ENCODE assay signal across 8 cellular contexts in the genomic region with DNA sequence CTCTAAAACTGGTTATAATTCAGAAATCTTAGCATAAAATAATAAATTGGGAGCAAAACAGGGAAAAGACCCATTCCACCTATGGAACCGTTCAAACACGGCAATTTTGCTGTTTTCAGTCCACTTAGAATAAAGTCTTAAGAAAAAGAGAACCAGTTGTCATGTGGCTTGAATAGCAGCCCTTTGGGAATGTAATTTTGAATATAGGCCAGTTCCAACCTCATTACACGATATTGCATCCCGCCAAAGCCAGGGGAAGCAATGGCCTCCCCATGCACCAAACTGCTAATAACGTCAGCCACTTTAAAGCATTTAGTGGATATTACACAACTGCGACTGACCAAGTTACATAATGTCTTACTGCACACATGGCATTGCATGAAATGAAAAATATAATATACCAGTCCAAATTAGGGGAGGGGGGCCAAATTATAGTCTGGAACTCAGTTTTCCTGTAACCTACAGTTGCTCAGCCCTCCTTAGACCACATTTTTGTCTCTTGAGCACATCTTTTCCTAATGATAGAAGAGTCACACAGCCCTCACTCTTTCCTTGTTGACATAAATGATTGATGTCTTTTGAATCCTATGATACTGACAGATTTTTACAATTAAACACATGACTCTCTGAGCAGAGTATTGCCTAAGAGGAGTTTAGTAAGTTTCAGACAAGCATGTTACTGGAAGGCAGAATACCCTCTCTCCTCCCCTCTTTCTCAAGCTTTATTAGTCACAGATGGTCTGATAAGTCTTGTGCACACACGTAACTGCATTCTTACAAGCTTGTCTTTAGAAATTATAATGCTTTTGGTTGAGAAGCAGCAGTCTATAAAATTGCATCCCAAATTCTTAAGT. TPM values are rescaled to one million over a fixed set of nuclear protein-coding genes. Genes with fewer than 3 reads are reported as not detected.
DNase-seq lines count a peak whose midpoint lies in the region; ATAC-seq, FAIRE-seq and TF ChIP-seq lines count a peak whose summit lies in the region.

No MANE protein-coding gene starts in this region.

- H3K36me3 ChIP-seq in HUES64 (ENCODE audit: insufficient read depth, low read length) = no peaks in the 10 kb centered on the region
- no peaks in the 10 kb centered on the region for H3K36me3 ChIP-seq in GM12878 (ENCODE audit: control insufficient read depth in 2 of 2, insufficient read depth in 2 of 2, low read length in 1 of 2)
- H3K36me3 ChIP-seq in upper lobe of left lung = no peaks in the 10 kb centered on the region

- TF ChIP-seq EP300 in GM12878 (IDR thresholded peaks at IDR 0.05; ENCODE audit: borderline replicate concordance in 1 of 2, control insufficient read depth in 1 of 2, low read depth in 2 of 2, low read length in 2 of 2) (no peak), upper lobe of left lung (IDR thresholded peaks at IDR 0.05) (peak in 2 of 4 donors; percentile 29 to 77)

- no peak for TF ChIP-seq CTCF in AG10803 (conservative IDR thresholded peaks at IDR 0.05; ENCODE audit: low read length)
- TF ChIP-seq CTCF in GM12878 (IDR thresholded peaks at IDR 0.05 in 2 of 3, conservative IDR thresholded peaks at IDR 0.05 in 1 of 3; ENCODE audit: control insufficient read depth in 2 of 3, extremely low read depth in 1 of 3, insufficient read depth in 1 of 3, low read depth in 3 of 3, low read length in 3 of 3) = no peak
- no peak for TF ChIP-seq CTCF in upper lobe of left lung (IDR thresholded peaks at IDR 0.05)

- CTCF ChIA-PET in GM12878 (lab: Yijun Ruan, JAX) = interaction anchor here (1.1 to 4.2 kb wide), 7 partner anchors 9 to 22 kb away, joined by 3 to 40 read pairs (median 7); no protein-coding TSS in a partner anchor
- CTCF ChIA-PET in activated naive CD4-positive, alpha-beta T cell treated with anti-CD3 and anti-CD28 coated beads, Interleukin-2, amount 10 ng/mL, durations not matched to agents 7 days and 5 days (lab: Charles Lee) = interaction anchor here (1.2 kb wide), 1 partner anchor 39 kb away, joined by 3 read pairs; no protein-coding TSS in a partner anchor

- peaks cover 5% of the 10 kb centered on the region; the same call in 1 of the 2 replicates for H3K79me2 ChIP-seq in GM12878 (ENCODE audit: control insufficient read depth, insufficient read depth, low read length)

- SMC1A ChIA-PET in GM12878 (lab: Charles Lee; ENCODE audit: uncharacterized antibody, unreplicated experiment) = interaction anchor here (0.6 to 4.4 kb wide), 14 partner anchors 9 to 1685 kb away, joined by 3 to 50 read pairs (median 6); no protein-coding TSS in a partner anchor

- in situ Hi-C loops in GM12878 (cut with MboI) = no loop called here

- RAD21 ChIA-PET in GM12878 (lab: Charles Lee; ENCODE audit: unreplicated experiment) = interaction anchor here (0.7 to 8.5 kb wide), 12 partner anchors 9 to 197 kb away, joined by 3 to 117 read pairs (median 8); no protein-coding TSS in a partner anchor

- H3K27ac ChIP-seq in HUES64 (ENCODE audit: low read depth, low read length) (no peak overlapping the region), GM12878 (ENCODE audit: control insufficient read depth, insufficient read depth) (no peak overlapping the region), upper lobe of left lung (peak overlapping the region; percentile 80 to 96 (median 94))

- H3K27me3 ChIP-seq in HUES64 (ENCODE audit: insufficient read depth, low read length) (peaks cover 40% of the 10 kb centered on the region), GM12878 (replicated peaks in 1 of 2; ENCODE audit: control insufficient read depth in 2 of 2, insufficient read depth in 2 of 2, low read length in 1 of 2) (no peaks in the 10 kb centered on the region), upper lobe of left lung (no peaks in the 10 kb centered on the region)

- TF ChIP-seq RAD21 in GM12878 (IDR thresholded peaks at IDR 0.05; ENCODE audit: insufficient read depth, low read depth, low read length) = no peak

- H3K4me3 ChIP-seq in AG10803 (ENCODE audit: low read length) (peak overlapping the region; percentile 72), HUES64 (ENCODE audit: low read length) (peak overlapping the region; percentile 60), GM12878 (no peak overlapping the region), upper lobe of left lung (peak overlapping the region in 3 of 4 donors; percentile 56 to 73 (median 63))

- H3K4me3 Mint-ChIP-seq in activated naive CD4-positive, alpha-beta T cell treated with anti-CD3 and anti-CD28 coated beads, Interleukin-2, amount 10 ng/mL, durations not matched to agents 7 days and 5 days = no peak overlapping the region

- no peaks in the 10 kb centered on the region for H4K20me1 ChIP-seq in GM12878 (ENCODE audit: control insufficient read depth, insufficient read depth)

- H3K9ac ChIP-seq in HUES64 (ENCODE audit: low read depth, low read length) (no peak overlapping the region), GM12878 (ENCODE audit: control insufficient read depth, insufficient read depth, low read length) (no peak overlapping the region)

- H3K4me1 Mint-ChIP-seq in activated naive CD4-positive, alpha-beta T cell treated with anti-CD3 and anti-CD28 coated beads, Interleukin-2, amount 10 ng/mL, durations not matched to agents 7 days and 5 days = peaks cover 14% of the 10 kb centered on the region

- peak; percentile 27 for FAIRE-seq in GM12878 (lab: Jason Lieb, UNC)

- no peak overlapping the region for H3K27ac Mint-ChIP-seq in activated naive CD4-positive, alpha-beta T cell treated with anti-CD3 and anti-CD28 coated beads, Interleukin-2, amount 10 ng/mL, durations not matched to agents 7 days and 5 days

- peaks cover 41% of the 10 kb centered on the region for H3K27me3 Mint-ChIP-seq in activated naive CD4-positive, alpha-beta T cell treated with anti-CD3 and anti-CD28 coated beads, Interleukin-2, amount 10 ng/mL, durations not matched to agents 7 days and 5 days

- 86% methylated on average over 7 of the region's 7 CpGs for WGBS in HUES64
- WGBS in GM12878 (ENCODE audit: insufficient coverage, insufficient replicate concordance, low lambda C conversion rate, missing lambda C conversion rate) = 80% methylated on average over 7 of the region's 7 CpGs
- WGBS in upper lobe of left lung, 2 donors = 46 to 52% methylated on average over 7 of the region's 7 CpGs

- intact Hi-C loops in GM12878 (cut with micrococcal nuclease; ENCODE audit: unreplicated experiment) = no loop called here
- intact Hi-C loops in head of caudate nucleus (cut with DNase I) = no loop called here

- no peak for ATAC-seq in GM12878
- ATAC-seq in upper lobe of left lung (ENCODE audit: low FRiP score in 2 of 2) = peak in 1 of 2 donors; percentile 75

- H3K36me3 Mint-ChIP-seq in activated naive CD4-positive, alpha-beta T cell treated with anti-CD3 and anti-CD28 coated beads, Interleukin-2, amount 10 ng/mL, durations not matched to agents 7 days and 5 days = no peaks in the 10 kb centered on the region

- no peak overlapping the region for H3K4me2 ChIP-seq in GM12878 (ENCODE audit: control insufficient read depth, insufficient read depth)

- no TSS peak for BruUV-seq in GM12878 (replicated peaks; lab: Mats Ljungman, UMichigan)

- no peaks in the 10 kb centered on the region for H3K9me3 Mint-ChIP-seq in activated naive CD4-positive, alpha-beta T cell treated with anti-CD3 and anti-CD28 coated beads, Interleukin-2, amount 10 ng/mL, durations not matched to agents 7 days and 5 days

- POLR2A ChIA-PET in GM12878 (lab: Charles Lee) = interaction anchor here (0.5 to 3.6 kb wide), 9 partner anchors 8 to 31 kb away, joined by 3 to 31 read pairs (median 5); no protein-coding TSS in a partner anchor

- H2AFZ ChIP-seq in GM12878 (ENCODE audit: control insufficient read depth, low read depth, low read length) = no peak overlapping the region

- H3K4me1 ChIP-seq in HUES64 (ENCODE audit: insufficient read depth, low read length) (0 out of 2 replicates have a peak, but pooled peaks cover 4% of the 10 kb centered on the region), GM12878 (ENCODE audit: control insufficient read depth, insufficient read depth, low read length) (no peaks in the 10 kb centered on the region), upper lobe of left lung (peaks cover 22 to 40% (median 24%) of the 10 kb centered on the region in 4 donors)

- TF ChIP-seq POLR2A in GM12878 (IDR thresholded peaks at IDR 0.05; ENCODE audit: low read depth, low read length) (no peak), upper lobe of left lung (IDR thresholded peaks at IDR 0.05) (no peak)

- DNase-seq in AG10803 (ENCODE audit: low read depth) (peak; percentile 100), GM12878 (ENCODE audit: low read depth, low spot score) (no peak), kidney glomerular epithelial cell (lab: John Stamatoyannopoulos, UW) (peak; percentile 52), upper lobe of left lung (peak in 1 of 2 donors; percentile 37), NCI-H526 treated with DMSO at 0.1 percent for 48 hours (lab: John Stamatoyannopoulos, UW) (no peak), head of caudate nucleus (no peak)
- no peak for DNase-seq in activated naive CD4-positive, alpha-beta T cell treated with anti-CD3 and anti-CD28 coated beads, Interleukin-2, amount 10 ng/mL, durations not matched to agents 7 days and 5 days

- H3K9me3 ChIP-seq in HUES64 (ENCODE audit: insufficient read depth, low read depth, low read length) = no peaks in the 10 kb centered on the region
- no peaks in the 10 kb centered on the region for H3K9me3 ChIP-seq in GM12878 (replicated peaks; ENCODE audit: control insufficient read depth, insufficient read depth, low read length)
- H3K9me3 ChIP-seq in upper lobe of left lung = no peaks in the 10 kb centered on the region

RNA-seq across cellular contexts. Expression of a gene that starts 1.0 kb away (rescaled TPM):
- polyA plus RNA-seq in HUES64 (2013, experiment 1 of 2) = 1.7 TPM
- polyA plus RNA-seq in HUES64 (2013, experiment 2 of 2) = 2.0 TPM
- 526 and 546 TPM in 2 replicates for total RNA-seq in GM12878 (2013; cell fraction: nucleolus; rRNA removed)
- total RNA-seq in GM12878 (2014; rRNA removed) (3.2 and 4.4 TPM in 2 replicates), GM12878 (2014; rRNA removed; fragmentation: Illumina TruSeq; extraction: Trizol) (3.8 and 5.1 TPM in 2 replicates), GM12878 (2021) (7.5 and 7.8 TPM in 2 replicates), upper lobe of left lung (10 to 100 TPM; 11.2 to 47.1 (median 15.6) TPM)
- polyA plus RNA-seq in GM12878 (2011; ENCODE audit: low read depth) = 2.0 TPM
- polyA plus RNA-seq in GM12878 (2011; rRNA removed) (108 and 130 TPM in 2 replicates), GM12878 (2014; fragmentation: Illumina TruSeq; extraction: Trizol) (3.4 and 6.5 TPM in 2 replicates), GM12878 (2014; fragmentation: Nextera tagmentation; extraction: Ambion mirVana) (1 to 10 TPM; 3.1 to 3.4 TPM), GM12878 (2014; rRNA removed) (2.4 and 2.9 TPM in 2 replicates), GM12878 (2016; fragmentation: Nextera tagmentation; extraction: Ambion mirVana) (1 to 10 TPM; 4.3 to 5.8 TPM)
- 53.4 and 59.3 TPM in 2 replicates for polyA plus RNA-seq in GM12878 (2011; cell fraction: cytosol; rRNA removed)
- 108 and 131 TPM in 2 replicates for polyA plus RNA-seq in GM12878 (2011; cell fraction: nucleus; rRNA removed)
- polyA plus RNA-seq in GM12878 (2012) = 1.2 and 2.7 TPM in 2 replicates
- 228 and 285 TPM in 2 replicates for polyA minus RNA-seq in GM12878 (2011; rRNA and poly(A)+ RNA removed)
- polyA minus RNA-seq in GM12878 (2011; cell fraction: cytosol; rRNA and poly(A)+ RNA removed) = 42.9 and 75.5 TPM in 2 replicates
- 205 and 292 TPM in 2 replicates for polyA minus RNA-seq in GM12878 (2011; cell fraction: nucleus; rRNA and poly(A)+ RNA removed)

RNA-seq across cellular contexts. Expression of a gene that starts 31.9 kb away (rescaled TPM):
- not detected for polyA plus RNA-seq in HUES64 (2013, experiment 1 of 2)
- not detected for polyA plus RNA-seq in HUES64 (2013, experiment 2 of 2)
- not detected in 2 replicates for total RNA-seq in GM12878 (2013; cell fraction: nucleolus; rRNA removed)
- total RNA-seq in GM12878 (2014; rRNA removed) (not detected in 2 replicates), GM12878 (2014; rRNA removed; fragmentation: Illumina TruSeq; extraction: Trizol) (not detected in 2 replicates), GM12878 (2021) (not detected in 2 replicates), upper lobe of left lung (10 to 100 TPM in 1 of 6 donors, 1 to 10 TPM in 4, under 1 TPM in 1; 0.11 to 20.8 (median 3.7) TPM)
- polyA plus RNA-seq in GM12878 (2011; ENCODE audit: low read depth) = not detected
- polyA plus RNA-seq in GM12878 (2011; rRNA removed) (0.35 TPM in 1 of 2 replicates, not detected in the other), GM12878 (2014; fragmentation: Illumina TruSeq; extraction: Trizol) (not detected in 2 replicates), GM12878 (2014; fragmentation: Nextera tagmentation; extraction: Ambion mirVana) (not detected), GM12878 (2014; rRNA removed) (not detected in 2 replicates), GM12878 (2016; fragmentation: Nextera tagmentation; extraction: Ambion mirVana) (not detected)
- polyA plus RNA-seq in GM12878 (2011; cell fraction: cytosol; rRNA removed) = not detected in 2 replicates
- polyA plus RNA-seq in GM12878 (2011; cell fraction: nucleus; rRNA removed) = not detected in 2 replicates
- polyA plus RNA-seq in GM12878 (2012) = not detected in 2 replicates
- polyA minus RNA-seq in GM12878 (2011; rRNA and poly(A)+ RNA removed) = not detected in 2 replicates
- polyA minus RNA-seq in GM12878 (2011; cell fraction: cytosol; rRNA and poly(A)+ RNA removed) = not detected in 2 replicates
- polyA minus RNA-seq in GM12878 (2011; cell fraction: nucleus; rRNA and poly(A)+ RNA removed) = not detected in 2 replicates

Comparison
In these comparisons a context has a peak if more than half of its experiments do, and no peak if none do; other contexts are left out.
1. DNase-seq: peak in AG10803 (single experiment) and kidney glomerular epithelial cell (single experiment); none in GM12878 (single experiment), NCI-H526 treated with DMSO at 0.1 percent for 48 hours (single experiment), activated naive CD4-positive, alpha-beta T cell treated with anti-CD3 and anti-CD28 coated beads, Interleukin-2, amount 10 ng/mL, durations not matched to agents 7 days and 5 days (single experiment) and head of caudate nucleus (0 of 42).
2. H3K27ac ChIP-seq: peak in upper lobe of left lung (4 of 4); none in HUES64 (single experiment) and GM12878 (single experiment).